Comparison of ENCODE assay signal across 8 cellular contexts in the genomic region with DNA sequence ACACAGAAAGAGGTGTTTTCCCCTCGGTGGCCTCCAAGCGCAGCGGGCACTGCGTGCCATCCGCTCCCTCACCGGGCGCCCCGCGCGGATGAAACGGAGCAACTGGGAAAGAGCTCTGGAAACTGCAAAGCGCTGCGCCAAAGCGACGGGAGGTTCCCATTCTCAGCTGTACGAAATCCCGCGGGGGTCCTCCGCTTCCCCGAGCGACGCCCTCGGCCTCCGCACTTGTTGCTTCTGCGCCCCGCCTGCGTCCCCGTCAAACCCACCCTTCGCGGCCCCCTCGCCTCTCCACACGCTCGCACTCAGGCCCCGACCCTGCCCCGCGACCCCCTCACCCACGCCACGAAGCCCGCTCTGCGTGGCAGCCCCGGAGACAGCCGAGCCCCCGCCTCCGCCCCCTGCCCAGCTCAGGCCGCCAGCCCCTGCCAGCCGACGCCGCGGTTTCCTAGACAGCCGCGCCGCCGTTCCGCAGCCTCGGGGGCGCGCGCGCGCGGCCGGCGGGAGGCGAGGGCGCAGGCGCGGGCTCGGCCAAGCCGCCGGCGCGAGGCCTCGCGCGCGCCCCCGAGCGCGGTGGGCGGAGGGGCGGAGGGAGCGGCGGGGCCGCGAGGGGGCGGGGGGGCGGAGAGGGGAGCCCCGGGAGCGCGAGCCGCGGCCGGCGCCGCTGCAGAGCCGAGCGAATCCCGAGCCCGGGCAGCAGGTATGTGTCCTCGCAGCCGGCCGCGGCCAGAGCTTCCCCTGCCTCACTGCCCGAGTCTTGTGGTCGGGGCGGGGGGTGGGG. TPM values are rescaled to one million over a fixed set of nuclear protein-coding genes. Genes with fewer than 3 reads are reported as not detected.
DNase-seq lines count a peak whose midpoint lies in the region; ATAC-seq and FAIRE-seq lines count a peak whose summit lies in the region.

TMEM266 (plus strand) TSS at position 666 of the 778 bp plus-strand sequence. CDS start 74,279 bp downstream, outside the sequence.

- H3K9me3 Mint-ChIP-seq in activated T-cell treated with anti-CD3 and anti-CD28 coated beads, Interleukin-2, amount 50 U/mL, for 4 hours = no peaks in the 10 kb centered on the region
- H3K9me3 Mint-ChIP-seq in natural killer cell treated with Interleukin-12 subunit alpha and Interleukin-12 subunit beta and Interleukin-15 and Interleukin-18, amount 100 ng/mL, for 72 hours = no peaks in the 10 kb centered on the region

- peak; percentile 36 to 41 for ATAC-seq in activated T-cell treated with anti-CD3 and anti-CD28 coated beads, Interleukin-2, amount 50 U/mL, for 4 hours
- ATAC-seq in natural killer cell treated with Interleukin-12 subunit alpha and Interleukin-12 subunit beta and Interleukin-15 and Interleukin-18, amount 100 ng/mL, for 72 hours = peak; percentile 59 to 72
- ATAC-seq in GM21619 (IDR thresholded peaks at IDR 0.05; ENCODE audit: unreplicated experiment) = no peak

- H3K27ac Mint-ChIP-seq in natural killer cell treated with Interleukin-12 subunit alpha and Interleukin-12 subunit beta and Interleukin-15 and Interleukin-18, amount 100 ng/mL, for 72 hours = no peak within 1 kb of the TSS

- peak; percentile 63 for DNase-seq in activated effector memory CD4-positive, alpha-beta T cell treated with anti-CD3 and anti-CD28 coated beads, Interleukin-2, amount 50 U/mL, for 16 hours
- DNase-seq in activated effector memory CD4-positive, alpha-beta T cell treated with Interleukin-2 at 50 U/mL for 16 hours = no peak
- peak; percentile 38 for DNase-seq in NCI-H1105 treated with DMSO at 0.1 percent for 48 hours (lab: John Stamatoyannopoulos, UW)
- DNase-seq in activated T-cell treated with anti-CD3 and anti-CD28 coated beads, Interleukin-2, amount 50 U/mL, for 4 hours = no peak
- peak; percentile 79 for DNase-seq in frontal cortex (ENCODE audit: low spot score in 2 of 2)
- DNase-seq in natural killer cell treated with Interleukin-12 subunit alpha and Interleukin-12 subunit beta and Interleukin-15 and Interleukin-18, amount 100 ng/mL, for 72 hours (ENCODE audit: low spot score) = peak; percentile 65
- no peak for DNase-seq in activated CD4-positive, CD25-positive, alpha-beta regulatory T cell (lab: John Stamatoyannopoulos, UW)

- H3K36me3 Mint-ChIP-seq in activated T-cell treated with anti-CD3 and anti-CD28 coated beads, Interleukin-2, amount 50 U/mL, for 4 hours (ENCODE audit: insufficient read depth) = no peaks in the 10 kb centered on the region
- no peaks in the 10 kb centered on the region for H3K36me3 Mint-ChIP-seq in natural killer cell treated with Interleukin-12 subunit alpha and Interleukin-12 subunit beta and Interleukin-15 and Interleukin-18, amount 100 ng/mL, for 72 hours

- peaks cover 35% of the 10 kb centered on the region for H3K4me1 Mint-ChIP-seq in activated T-cell treated with anti-CD3 and anti-CD28 coated beads, Interleukin-2, amount 50 U/mL, for 4 hours (ENCODE audit: low read depth)
- peaks cover 22 to 25% of the 10 kb centered on the region in 2 donors for H3K4me1 Mint-ChIP-seq in natural killer cell treated with Interleukin-12 subunit alpha and Interleukin-12 subunit beta and Interleukin-15 and Interleukin-18, amount 100 ng/mL, for 72 hours (ENCODE audit: low read depth in 2 of 2)

- peaks cover 56% of the 10 kb centered on the region for H3K27me3 Mint-ChIP-seq in activated T-cell treated with anti-CD3 and anti-CD28 coated beads, Interleukin-2, amount 50 U/mL, for 4 hours (ENCODE audit: low read depth)
- peaks cover 43 to 58% of the 10 kb centered on the region in 2 donors for H3K27me3 Mint-ChIP-seq in natural killer cell treated with Interleukin-12 subunit alpha and Interleukin-12 subunit beta and Interleukin-15 and Interleukin-18, amount 100 ng/mL, for 72 hours

- peak within 1 kb of the TSS; percentile 70 for H3K4me3 Mint-ChIP-seq in activated T-cell treated with anti-CD3 and anti-CD28 coated beads, Interleukin-2, amount 50 U/mL, for 4 hours
- peak within 1 kb of the TSS; percentile 79 for H3K4me3 Mint-ChIP-seq in natural killer cell treated with Interleukin-12 subunit alpha and Interleukin-12 subunit beta and Interleukin-15 and Interleukin-18, amount 100 ng/mL, for 72 hours

- no peak for FAIRE-seq in frontal cortex (lab: Jason Lieb, UNC)

RNA-seq across cellular contexts. Expression of gene TMEM266, which starts in this region (rescaled TPM):
- total RNA-seq in activated T-cell treated with anti-CD3 and anti-CD28 coated beads, Interleukin-2, amount 50 U/mL, for 4 hours = under 1 TPM in 2 of 3 donors, not detected in 1; 0.11 to 0.13 TPM
- 4.5 TPM for total RNA-seq in frontal cortex
- total RNA-seq in natural killer cell treated with Interleukin-12 subunit alpha and Interleukin-12 subunit beta and Interleukin-15 and Interleukin-18, amount 100 ng/mL, for 72 hours = under 1 TPM in 1 of 2 donors, not detected in 1; 0.24 TPM

Comparison
In these comparisons a context has a peak if more than half of its experiments do, and no peak if none do; other contexts are left out.
1. DNase-seq: peak in activated effector memory CD4-positive, alpha-beta T cell treated with anti-CD3 and anti-CD28 coated beads, Interleukin-2, amount 50 U/mL, for 16 hours (single experiment), NCI-H1105 treated with DMSO at 0.1 percent for 48 hours (single experiment) and frontal cortex (2 of 2); none in activated effector memory CD4-positive, alpha-beta T cell treated with Interleukin-2 at 50 U/mL for 16 hours (single experiment), activated T-cell treated with anti-CD3 and anti-CD28 coated beads, Interleukin-2, amount 50 U/mL, for 4 hours (single experiment) and activated CD4-positive, CD25-positive, alpha-beta regulatory T cell (0 of 4).
2. Peak in ATAC-seq in activated T-cell treated with anti-CD3 and anti-CD28 coated beads, Interleukin-2, amount 50 U/mL, for 4 hours; RNA of the gene not detected or under 1 TPM.
3. Peak in DNase-seq and ATAC-seq in natural killer cell treated with Interleukin-12 subunit alpha and Interleukin-12 subunit beta and Interleukin-15 and Interleukin-18, amount 100 ng/mL, for 72 hours; RNA of the gene not detected or under 1 TPM.